In the genomic region with DNA sequence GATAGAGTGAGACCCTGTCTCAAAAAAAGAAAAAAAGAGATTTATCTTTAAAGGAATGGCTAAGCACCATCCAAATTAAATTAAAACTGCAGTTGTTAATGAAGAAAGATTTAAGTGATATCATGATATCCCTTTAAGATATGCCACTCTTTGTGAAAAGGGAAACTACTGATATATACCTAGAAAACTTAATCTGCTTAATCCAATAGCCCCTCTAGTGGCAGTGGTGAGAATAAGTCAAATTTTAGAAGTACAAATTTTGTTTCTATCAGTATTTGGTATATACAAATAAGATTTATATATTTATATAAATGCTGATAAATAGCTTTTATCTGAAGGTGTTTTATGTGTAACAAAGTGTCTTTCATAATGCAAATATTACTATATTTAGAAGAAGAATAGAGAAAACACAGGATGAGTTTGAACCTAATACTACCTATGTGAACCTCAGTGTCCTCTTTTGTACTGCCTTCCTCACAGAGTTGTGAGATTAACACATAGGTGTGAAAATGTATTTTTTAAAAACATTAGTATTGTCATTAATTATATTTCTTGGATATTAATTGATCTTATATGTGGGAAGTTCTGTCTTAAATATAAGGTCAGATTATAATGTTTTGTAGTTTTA, we compare ENCODE assay signal across 10 cellular contexts. TPM values are rescaled to one million over a fixed set of nuclear protein-coding genes. Genes with fewer than 3 reads are reported as not detected.
DNase-seq lines count a peak whose midpoint lies in the region; ATAC-seq, FAIRE-seq and TF ChIP-seq lines count a peak whose summit lies in the region.
"Had no signal": no experiment of that assay in that cellular context is flagged by ENCODE, and none has a peak within 500 bp of the region (broad histone marks: within the 10 kb centered on the region; RNA-seq: fewer than 3 reads in every experiment).

No MANE protein-coding gene starts in this region.

- no peaks in the 10 kb centered on the region for H3K4me1 Mint-ChIP-seq in CD14-positive monocyte
- no peaks in the 10 kb centered on the region; the same call in 1 of the 2 replicates for H3K4me1 Mint-ChIP-seq in WTC11
- peaks cover 29% of the 10 kb centered on the region for H3K4me1 Mint-ChIP-seq in activated T-cell treated with anti-CD3 and anti-CD28 coated beads, Interleukin-2, amount 50 U/mL, for 24 hours (ENCODE audit: low read depth)

- intact Hi-C loops in CD14-positive monocyte (cut with micrococcal nuclease), result no loop called here

- H3K27me3 Mint-ChIP-seq in CD14-positive monocyte (ENCODE audit: low read depth in 3 of 3), result peaks cover 0 to 6% (median 0%) of the 10 kb centered on the region in 3 donors
- H3K27me3 Mint-ChIP-seq in WTC11 (ENCODE audit: low read depth), result no peaks in the 10 kb centered on the region
- no peaks in the 10 kb centered on the region for H3K27me3 Mint-ChIP-seq in activated T-cell treated with anti-CD3 and anti-CD28 coated beads, Interleukin-2, amount 50 U/mL, for 24 hours
- H3K27me3 Mint-ChIP-seq: activated naive CD4-positive, alpha-beta T cell treated with anti-CD3 and anti-CD28 coated beads, Interleukin-2, amount 50 U/mL, for 24 hours had no signal

- TF ChIP-seq CTCF in CD14-positive monocyte (IDR thresholded peaks at IDR 0.05), result peak; percentile 40
- TF ChIP-seq CTCF in WTC11 (IDR thresholded peaks at IDR 0.05), result 0 out of 2 replicates have a peak, but pooled peaks have one; percentile 12

- no peaks in the 10 kb centered on the region for H3K9me3 Mint-ChIP-seq in CD14-positive monocyte
- H3K9me3 Mint-ChIP-seq in WTC11, result no peaks in the 10 kb centered on the region
- H3K9me3 Mint-ChIP-seq in activated T-cell treated with anti-CD3 and anti-CD28 coated beads, Interleukin-2, amount 50 U/mL, for 24 hours, result no peaks in the 10 kb centered on the region
- H3K9me3 Mint-ChIP-seq: activated naive CD4-positive, alpha-beta T cell treated with anti-CD3 and anti-CD28 coated beads, Interleukin-2, amount 50 U/mL, for 24 hours had no signal

- peak; percentile 84 for FAIRE-seq in HTR-8/SVneo (lab: Jason Lieb, UNC)

- DNase-seq in CD14-positive monocyte (ENCODE audit: low spot score) (no peak), HTR-8/SVneo (ENCODE audit: insufficient read length, low spot score) (peak; percentile 68), WTC11 (ENCODE audit: low spot score) (no peak), kidney tubule cell (ENCODE audit: low spot score) (peak; percentile 17), retina (no peak), ecto neural progenitor cell (ENCODE audit: low spot score) (no peak)
- no peak for DNase-seq in activated T-cell treated with anti-CD3 and anti-CD28 coated beads, Interleukin-2, amount 50 U/mL, for 24 hours
- DNase-seq: NCI-H226 had no signal

- CTCF ChIA-PET in WTC11 (lab: Charles Lee), result interaction anchor here (0.6 kb wide), 1 partner anchor 136 kb away, joined by 4 read pairs; no protein-coding TSS in a partner anchor

- POLR2A ChIA-PET in WTC11 (lab: Charles Lee), result no interaction called here

- H3K36me3 Mint-ChIP-seq in CD14-positive monocyte, result no peaks in the 10 kb centered on the region
- H3K36me3 Mint-ChIP-seq in WTC11, result no peaks in the 10 kb centered on the region
- peaks cover 8% of the 10 kb centered on the region for H3K36me3 Mint-ChIP-seq in activated T-cell treated with anti-CD3 and anti-CD28 coated beads, Interleukin-2, amount 50 U/mL, for 24 hours (ENCODE audit: low read depth)

- H3K4me3 Mint-ChIP-seq in CD14-positive monocyte (no peak overlapping the region), WTC11 (no peak overlapping the region)
- no peak overlapping the region for H3K4me3 Mint-ChIP-seq in activated T-cell treated with anti-CD3 and anti-CD28 coated beads, Interleukin-2, amount 50 U/mL, for 24 hours
- H3K4me3 Mint-ChIP-seq: activated naive CD4-positive, alpha-beta T cell treated with anti-CD3 and anti-CD28 coated beads, Interleukin-2, amount 50 U/mL, for 24 hours had no signal

- ATAC-seq in WTC11 (no peak), GM19324 (IDR thresholded peaks at IDR 0.05; ENCODE audit: low FRiP score, unreplicated experiment) (no peak)

- no peak overlapping the region for H3K27ac Mint-ChIP-seq in CD14-positive monocyte
- no peak overlapping the region for H3K27ac Mint-ChIP-seq in WTC11
- no peak overlapping the region for H3K27ac Mint-ChIP-seq in activated T-cell treated with anti-CD3 and anti-CD28 coated beads, Interleukin-2, amount 50 U/mL, for 24 hours
- H3K27ac Mint-ChIP-seq: activated naive CD4-positive, alpha-beta T cell treated with anti-CD3 and anti-CD28 coated beads, Interleukin-2, amount 50 U/mL, for 24 hours had no signal

TF ChIP-seq in WTC11, 78 proteins besides CTCF, POLR2A, EP300 and RAD21:
- TF ChIP-seq JUN (CRISPR knock-in tag; IDR thresholded peaks at IDR 0.05), result no peak
- TF ChIP-seq FOXK1 (CRISPR knock-in tag; IDR thresholded peaks at IDR 0.05), result no peak
- TF ChIP-seq, protein P1, sequence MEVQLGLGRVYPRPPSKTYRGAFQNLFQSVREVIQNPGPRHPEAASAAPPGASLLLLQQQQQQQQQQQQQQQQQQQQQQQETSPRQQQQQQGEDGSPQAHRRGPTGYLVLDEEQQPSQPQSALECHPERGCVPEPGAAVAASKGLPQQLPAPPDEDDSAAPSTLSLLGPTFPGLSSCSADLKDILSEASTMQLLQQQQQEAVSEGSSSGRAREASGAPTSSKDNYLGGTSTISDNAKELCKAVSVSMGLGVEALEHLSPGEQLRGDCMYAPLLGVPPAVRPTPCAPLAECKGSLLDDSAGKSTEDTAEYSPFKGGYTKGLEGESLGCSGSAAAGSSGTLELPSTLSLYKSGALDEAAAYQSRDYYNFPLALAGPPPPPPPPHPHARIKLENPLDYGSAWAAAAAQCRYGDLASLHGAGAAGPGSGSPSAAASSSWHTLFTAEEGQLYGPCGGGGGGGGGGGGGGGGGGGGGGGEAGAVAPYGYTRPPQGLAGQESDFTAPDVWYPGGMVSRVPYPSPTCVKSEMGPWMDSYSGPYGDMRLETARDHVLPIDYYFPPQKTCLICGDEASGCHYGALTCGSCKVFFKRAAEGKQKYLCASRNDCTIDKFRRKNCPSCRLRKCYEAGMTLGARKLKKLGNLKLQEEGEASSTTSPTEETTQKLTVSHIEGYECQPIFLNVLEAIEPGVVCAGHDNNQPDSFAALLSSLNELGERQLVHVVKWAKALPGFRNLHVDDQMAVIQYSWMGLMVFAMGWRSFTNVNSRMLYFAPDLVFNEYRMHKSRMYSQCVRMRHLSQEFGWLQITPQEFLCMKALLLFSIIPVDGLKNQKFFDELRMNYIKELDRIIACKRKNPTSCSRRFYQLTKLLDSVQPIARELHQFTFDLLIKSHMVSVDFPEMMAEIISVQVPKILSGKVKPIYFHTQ (CRISPR knock-in tag; IDR thresholded peaks at IDR 0.05), result no peak
- no peak for TF ChIP-seq GTF2I (CRISPR knock-in tag; conservative IDR thresholded peaks at IDR 0.05)
- TF ChIP-seq, protein P2, sequence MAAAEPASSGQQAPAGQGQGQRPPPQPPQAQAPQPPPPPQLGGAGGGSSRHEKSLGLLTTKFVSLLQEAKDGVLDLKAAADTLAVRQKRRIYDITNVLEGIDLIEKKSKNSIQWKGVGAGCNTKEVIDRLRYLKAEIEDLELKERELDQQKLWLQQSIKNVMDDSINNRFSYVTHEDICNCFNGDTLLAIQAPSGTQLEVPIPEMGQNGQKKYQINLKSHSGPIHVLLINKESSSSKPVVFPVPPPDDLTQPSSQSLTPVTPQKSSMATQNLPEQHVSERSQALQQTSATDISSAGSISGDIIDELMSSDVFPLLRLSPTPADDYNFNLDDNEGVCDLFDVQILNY (CRISPR knock-in tag; IDR thresholded peaks at IDR 0.05), result no peak
- TF ChIP-seq, protein P3, sequence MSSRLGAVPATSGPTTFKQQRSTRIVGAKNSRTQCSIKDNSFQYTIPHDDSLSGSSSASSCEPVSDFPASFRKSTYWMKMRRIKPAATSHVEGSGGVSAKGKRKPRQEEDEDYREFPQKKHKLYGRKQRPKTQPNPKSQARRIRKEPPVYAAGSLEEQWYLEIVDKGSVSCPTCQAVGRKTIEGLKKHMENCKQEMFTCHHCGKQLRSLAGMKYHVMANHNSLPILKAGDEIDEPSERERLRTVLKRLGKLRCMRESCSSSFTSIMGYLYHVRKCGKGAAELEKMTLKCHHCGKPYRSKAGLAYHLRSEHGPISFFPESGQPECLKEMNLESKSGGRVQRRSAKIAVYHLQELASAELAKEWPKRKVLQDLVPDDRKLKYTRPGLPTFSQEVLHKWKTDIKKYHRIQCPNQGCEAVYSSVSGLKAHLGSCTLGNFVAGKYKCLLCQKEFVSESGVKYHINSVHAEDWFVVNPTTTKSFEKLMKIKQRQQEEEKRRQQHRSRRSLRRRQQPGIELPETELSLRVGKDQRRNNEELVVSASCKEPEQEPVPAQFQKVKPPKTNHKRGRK (CRISPR knock-in tag; IDR thresholded peaks at IDR 0.05; ENCODE audit: borderline replicate concordance), result no peak
- TF ChIP-seq, protein P4, sequence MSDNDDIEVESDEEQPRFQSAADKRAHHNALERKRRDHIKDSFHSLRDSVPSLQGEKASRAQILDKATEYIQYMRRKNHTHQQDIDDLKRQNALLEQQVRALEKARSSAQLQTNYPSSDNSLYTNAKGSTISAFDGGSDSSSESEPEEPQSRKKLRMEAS (CRISPR knock-in tag; IDR thresholded peaks at IDR 0.05), result no peak
- no peak for TF ChIP-seq SMAD3 (CRISPR knock-in tag; IDR thresholded peaks at IDR 0.05; ENCODE audit: borderline replicate concordance)

RNA-seq across cellular contexts. Expression of a gene that starts 51.4 kb away (rescaled TPM):
- polyA plus RNA-seq in CD14-positive monocyte, result not detected
- not detected in 3 replicates for total RNA-seq in WTC11 (2021)

Comparison
In these comparisons a context has a peak if more than half of its experiments do, and no peak if none do; other contexts are left out.
1. DNase-seq: peak in HTR-8/SVneo (single experiment) and kidney tubule cell (single experiment); none in CD14-positive monocyte (single experiment), WTC11 (single experiment), retina (single experiment), ecto neural progenitor cell (single experiment) and activated T-cell treated with anti-CD3 and anti-CD28 coated beads, Interleukin-2, amount 50 U/mL, for 24 hours (single experiment).